In the genomic region with DNA sequence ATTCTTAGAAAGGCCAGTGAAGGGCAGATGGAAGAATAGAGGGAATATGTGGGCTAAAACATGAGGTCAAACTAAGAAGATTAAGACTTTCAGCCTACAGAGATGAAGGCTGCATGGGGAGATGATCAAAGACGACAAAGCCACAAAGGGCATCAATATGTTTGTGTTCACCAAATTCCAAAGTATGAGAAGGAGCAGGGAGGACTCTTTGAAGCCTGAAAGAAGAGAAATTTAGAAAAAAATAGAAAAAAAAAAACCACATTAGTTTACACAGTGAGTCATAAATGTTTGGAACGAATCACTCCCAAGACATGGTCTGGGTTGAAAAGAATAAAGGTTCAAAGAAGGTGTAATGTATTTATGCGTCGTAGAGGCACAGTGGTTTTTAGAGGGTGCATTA, we compare ENCODE assay signal across 17 cellular contexts.
A peak's percentile ranks its signal among the peaks of the same experiment; 100 is the strongest.
DNase-seq lines count a peak whose midpoint lies in the region; ATAC-seq and TF ChIP-seq lines count a peak whose summit lies in the region.
"Had no signal": no experiment of that assay in that cellular context is flagged by ENCODE, and none has a peak within 500 bp of the region (broad histone marks: within the 10 kb centered on the region; RNA-seq: fewer than 3 reads in every experiment).

No MANE protein-coding gene starts in this region.

- ATAC-seq in PC-3 (no peak), GM18870 (IDR thresholded peaks at IDR 0.05; ENCODE audit: unreplicated experiment) (no peak)
- ATAC-seq: CD8-positive, alpha-beta T cell had no signal

- no peaks in the 10 kb centered on the region for H3K27me3 Mint-ChIP-seq in endodermal cell (ENCODE audit: insufficient read depth)
- H3K27me3 Mint-ChIP-seq in activated CD4-positive, alpha-beta T cell treated with anti-CD3 and anti-CD28 coated beads, Interleukin-2, amount 10 ng/mL, durations not matched to agents 24 days and 14 days, result no peaks in the 10 kb centered on the region

- H3K36me3 Mint-ChIP-seq in endodermal cell (ENCODE audit: low read depth), result no peaks in the 10 kb centered on the region
- H3K36me3 Mint-ChIP-seq in activated CD4-positive, alpha-beta T cell treated with anti-CD3 and anti-CD28 coated beads, Interleukin-2, amount 10 ng/mL, durations not matched to agents 24 days and 14 days (ENCODE audit: low read depth), result no peaks in the 10 kb centered on the region
- H3K36me3 Mint-ChIP-seq: CD8-positive, alpha-beta T cell had no signal

- H3K27ac ChIP-seq in PC-3 (ENCODE audit: low read length) (no peak overlapping the region), endodermal cell (ENCODE audit: low read depth, low read length) (peak overlapping the region; percentile 19), dorsolateral prefrontal cortex (no peak overlapping the region)
- H3K27ac ChIP-seq: RWPE1, SJCRH30 had no signal

- DNase-seq in Daoy (ENCODE audit: low read depth), result peak; percentile 20
- peak; percentile 21 for DNase-seq in PC-3
- no peak for DNase-seq in endodermal cell
- peak; percentile 36 for DNase-seq in non-pigmented ciliary epithelial cell (ENCODE audit: low read depth)
- no peak for DNase-seq in activated CD4-positive, alpha-beta T cell treated with anti-CD3 and anti-CD28 coated beads, Interleukin-2, amount 10 ng/mL, durations not matched to agents 24 days and 14 days
- DNase-seq in inferior parietal cortex (ENCODE audit: extremely low spot score), result no peak
- DNase-seq in dorsolateral prefrontal cortex, result no peak
- DNase-seq: BE2C; CD8-positive, alpha-beta T cell; H9; IMR-90; NCI-H1436; NCI-H2029 treated with DMSO at 0.1 percent for 48 hours; NCI-H524 treated with DMSO at 0.1 percent for 48 hours; SJCRH30 had no signal

- CTCF ChIA-PET in PC-3 (lab: Charles Lee), result no interaction called here

- POLR2A ChIA-PET in PC-3 (lab: Charles Lee; ENCODE audit: unreplicated experiment), result no interaction called here

- H2AFZ ChIP-seq in PC-3 (ENCODE audit: low read length), result no peak overlapping the region

- 72 to 88% methylated on average over 3 to 4 of the region's 4 CpGs for WGBS in endodermal cell (ENCODE audit: insufficient coverage in 1 of 2, insufficient read length in 1 of 2), 2 experiments

- no peak overlapping the region for H3K4me2 ChIP-seq in PC-3 (ENCODE audit: low read length)

- H3K9ac ChIP-seq in PC-3 (ENCODE audit: low read length) (no peak overlapping the region), endodermal cell (ENCODE audit: extremely low read depth, low read length, poor library complexity, severe bottlenecking) (no peak overlapping the region)

- TF ChIP-seq CTCF in PC-3 (conservative IDR thresholded peaks at IDR 0.05; ENCODE audit: low read depth, low read length) (no peak), endodermal cell (conservative IDR thresholded peaks at IDR 0.05) (no peak), dorsolateral prefrontal cortex (IDR thresholded peaks at IDR 0.05 in 54 of 56, conservative IDR thresholded peaks at IDR 0.05 in 2 of 56; ENCODE audit: low read depth in 1 of 56, partially characterized antibody in 56 of 56) (no peak)

- H3K27me3 ChIP-seq in PC-3 (ENCODE audit: low read length) (peaks cover 30% of the 10 kb centered on the region), endodermal cell (ENCODE audit: control insufficient read depth, insufficient read depth, low read length, poor library complexity, severe bottlenecking) (no peaks in the 10 kb centered on the region), dorsolateral prefrontal cortex (no peaks in the 10 kb centered on the region)
- H3K27me3 ChIP-seq: BE2C, SJCRH30 had no signal

- H3K27ac Mint-ChIP-seq in endodermal cell, result no peak overlapping the region
- no peak overlapping the region for H3K27ac Mint-ChIP-seq in activated CD4-positive, alpha-beta T cell treated with anti-CD3 and anti-CD28 coated beads, Interleukin-2, amount 10 ng/mL, durations not matched to agents 24 days and 14 days
- H3K27ac Mint-ChIP-seq: CD8-positive, alpha-beta T cell; H9 had no signal

- H4K20me1 ChIP-seq in PC-3 (ENCODE audit: low read length), result no peaks in the 10 kb centered on the region

- H3K4me3 ChIP-seq in PC-3 (ENCODE audit: low read length) (no peak overlapping the region), endodermal cell (ENCODE audit: low read length) (no peak overlapping the region), dorsolateral prefrontal cortex (no peak overlapping the region)
- H3K4me3 ChIP-seq: SJCRH30 had no signal

- H3K9me2 ChIP-seq in PC-3 (replicated peaks; ENCODE audit: low read length), result no peaks in the 10 kb centered on the region

- H3F3A ChIP-seq in PC-3 (ENCODE audit: low read length, unreplicated experiment), result no peaks in the 10 kb centered on the region

- H3K4me3 Mint-ChIP-seq in endodermal cell, result no peak overlapping the region
- no peak overlapping the region for H3K4me3 Mint-ChIP-seq in activated CD4-positive, alpha-beta T cell treated with anti-CD3 and anti-CD28 coated beads, Interleukin-2, amount 10 ng/mL, durations not matched to agents 24 days and 14 days
- H3K4me3 Mint-ChIP-seq: CD8-positive, alpha-beta T cell; H9 had no signal

- H3K9me3 Mint-ChIP-seq in endodermal cell, result no peaks in the 10 kb centered on the region
- H3K9me3 Mint-ChIP-seq in activated CD4-positive, alpha-beta T cell treated with anti-CD3 and anti-CD28 coated beads, Interleukin-2, amount 10 ng/mL, durations not matched to agents 24 days and 14 days, result no peaks in the 10 kb centered on the region
- H3K9me3 Mint-ChIP-seq: CD8-positive, alpha-beta T cell had no signal

- intact Hi-C loops in PC-3 (cut with micrococcal nuclease), result no loop called here
- intact Hi-C loops in activated CD4-positive, alpha-beta T cell treated with anti-CD3 and anti-CD28 coated beads, Interleukin-2, amount 10 ng/mL, durations not matched to agents 24 days and 14 days (cut with micrococcal nuclease), result no loop called here
- intact Hi-C loops in dorsolateral prefrontal cortex (cut with DNase I), result no loop called here

- no TSS peak for BruUV-seq in PC-3 (replicated peaks; lab: Mats Ljungman, UMichigan)

- H3K9me3 ChIP-seq in PC-3 (ENCODE audit: low read length), result no peaks in the 10 kb centered on the region
- H3K9me3 ChIP-seq in endodermal cell (ENCODE audit: control insufficient read depth, low read length), result no peaks in the 10 kb centered on the region
- H3K9me3 ChIP-seq: BE2C, SJCRH30 had no signal

- H3K4me1 Mint-ChIP-seq in endodermal cell, result peaks cover 6% of the 10 kb centered on the region
- H3K4me1 Mint-ChIP-seq in activated CD4-positive, alpha-beta T cell treated with anti-CD3 and anti-CD28 coated beads, Interleukin-2, amount 10 ng/mL, durations not matched to agents 24 days and 14 days, result no peaks in the 10 kb centered on the region

- H3K4me1 ChIP-seq in PC-3 (ENCODE audit: insufficient read depth, low read length) (no peaks in the 10 kb centered on the region), endodermal cell (ENCODE audit: control insufficient read depth, insufficient read depth, low read length) (no peaks in the 10 kb centered on the region)
- H3K4me1 ChIP-seq: BE2C, SJCRH30 had no signal

- H3K36me3 ChIP-seq in PC-3 (ENCODE audit: low read depth, low read length) (no peaks in the 10 kb centered on the region), endodermal cell (ENCODE audit: control insufficient read depth, insufficient read depth, low read length) (no peaks in the 10 kb centered on the region)
- H3K36me3 ChIP-seq: BE2C, SJCRH30 had no signal

- H3K79me2 ChIP-seq in PC-3 (ENCODE audit: low read length), result no peaks in the 10 kb centered on the region

Comparison
In these comparisons a context has a peak if more than half of its experiments do, and no peak if none do; other contexts are left out.
1. DNase-seq: peak in Daoy (single experiment), PC-3 (single experiment) and non-pigmented ciliary epithelial cell (single experiment); none in endodermal cell (single experiment), activated CD4-positive, alpha-beta T cell treated with anti-CD3 and anti-CD28 coated beads, Interleukin-2, amount 10 ng/mL, durations not matched to agents 24 days and 14 days (single experiment), inferior parietal cortex (single experiment) and dorsolateral prefrontal cortex (0 of 10).